In genomic region chr1:22639286-22639685, GRCh38 we compare ENCODE assay signal across 11 cellular contexts.
DNase-seq lines count a peak whose midpoint lies in the region; ATAC-seq and TF ChIP-seq lines count a peak whose summit lies in the region.
"Had no signal": no experiment of that assay in that cellular context is flagged by ENCODE, and none has a peak within 500 bp of the region (broad histone marks: within the 10 kb centered on the region; RNA-seq: fewer than 3 reads in every experiment).

No MANE protein-coding gene starts in this region.

- no peaks in the 10 kb centered on the region for H3K36me3 ChIP-seq in MM.1S (replicated peaks; ENCODE audit: insufficient read depth, low read length)

- no peaks in the 10 kb centered on the region for H4K20me1 ChIP-seq in MM.1S (ENCODE audit: insufficient read depth, low read length)

- H3K9ac ChIP-seq in MM.1S (ENCODE audit: low read length) = no peak overlapping the region

- H3K4me3 ChIP-seq in MM.1S (ENCODE audit: low read length) = no peak overlapping the region

- no peak for TF ChIP-seq CTCF in MM.1S (IDR thresholded peaks at IDR 0.05; ENCODE audit: low read length)

- no peaks in the 10 kb centered on the region for H3K9me2 ChIP-seq in MM.1S (replicated peaks; ENCODE audit: insufficient read depth, low read length)

- no peaks in the 10 kb centered on the region for H3K79me2 ChIP-seq in MM.1S (ENCODE audit: low read length)

- H3K27me3 ChIP-seq in MM.1S (replicated peaks; ENCODE audit: insufficient read depth, low read length) = peaks cover 52% of the 10 kb centered on the region

- no peak for ATAC-seq in GM19328 (IDR thresholded peaks at IDR 0.05; ENCODE audit: unreplicated experiment)

- H3K9me3 ChIP-seq in MM.1S (replicated peaks; ENCODE audit: insufficient read depth, low read length) = no peaks in the 10 kb centered on the region

- no peaks in the 10 kb centered on the region for H3F3A ChIP-seq in MM.1S (ENCODE audit: insufficient read depth, low read length)

- no peak overlapping the region for H2AFZ ChIP-seq in MM.1S (ENCODE audit: low read length)

- no peak overlapping the region for H3K27ac ChIP-seq in MM.1S (ENCODE audit: low read length)
- H3K27ac ChIP-seq: 22Rv1 had no signal

- H3K4me2 ChIP-seq in MM.1S (ENCODE audit: low read depth, low read length) = no peak overlapping the region

- H3K4me1 ChIP-seq in MM.1S (ENCODE audit: low read length) = no peaks in the 10 kb centered on the region

- DNase-seq in DMS53 (lab: John Stamatoyannopoulos, UW) (peak; percentile 21), DMS53 treated with DMSO at 0.1 percent for 48 hours (lab: John Stamatoyannopoulos, UW; ENCODE audit: unreplicated experiment) (no peak), NCI-H69 (lab: John Stamatoyannopoulos, UW) (peak; percentile 28), fibroblast of gingiva (ENCODE audit: low read depth) (peak; percentile 8), smooth muscle cell of the brain vasculature (ENCODE audit: low read depth, low spot score) (peak; percentile 4), NCI-H1436 (lab: John Stamatoyannopoulos, UW) (no peak), MM.1S (no peak)
- DNase-seq: kidney, NCI-H226 had no signal

Comparison
In these comparisons a context has a peak if more than half of its experiments do, and no peak if none do; other contexts are left out.
1. DNase-seq: peak in DMS53 (single experiment), NCI-H69 (single experiment), fibroblast of gingiva (single experiment) and smooth muscle cell of the brain vasculature (single experiment); none in DMS53 treated with DMSO at 0.1 percent for 48 hours (single experiment), NCI-H1436 (single experiment) and MM.1S (single experiment).